7 cellular contexts compared by ENCODE assay signal in the genomic region with DNA sequence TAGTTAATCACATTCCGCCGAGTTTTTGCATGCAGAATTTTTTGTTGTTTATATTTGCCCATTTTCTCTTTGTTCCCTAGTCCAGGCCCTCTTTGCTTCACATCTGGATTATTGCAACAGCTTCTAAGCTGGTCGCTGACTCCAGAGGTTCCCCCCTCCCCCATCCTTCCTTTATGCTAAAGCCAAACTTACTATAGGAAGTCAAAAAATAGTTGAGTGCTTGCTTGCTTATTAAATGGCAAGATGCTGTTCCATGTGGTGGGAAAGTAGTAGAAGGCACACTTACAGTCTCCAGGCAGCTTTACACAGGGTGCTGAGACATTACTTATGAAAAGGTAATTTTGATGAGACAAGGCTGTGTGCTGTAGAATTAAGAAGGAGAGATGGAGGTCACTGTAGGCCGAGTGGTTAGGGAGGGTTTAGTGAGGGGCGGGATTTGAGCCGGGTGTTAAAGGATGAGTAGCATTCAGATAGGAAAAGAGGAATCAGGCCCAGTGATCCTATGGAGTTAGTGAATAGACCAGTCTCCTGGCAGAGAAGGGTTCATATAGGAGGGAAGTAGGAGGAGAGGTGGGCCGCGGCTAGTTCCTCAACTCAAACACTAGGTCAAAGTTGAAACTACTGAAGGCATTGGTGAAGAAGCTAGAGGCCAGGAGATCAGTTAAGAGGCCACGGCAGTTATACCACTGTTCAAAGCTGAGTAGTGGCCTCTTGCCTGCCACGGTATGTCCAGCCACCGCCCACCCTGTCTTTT. TPM values are rescaled to one million over a fixed set of nuclear protein-coding genes. Genes with fewer than 3 reads are reported as not detected.
A peak's percentile ranks its signal among the peaks of the same experiment; 100 is the strongest.
DNase-seq lines count a peak whose midpoint lies in the region; TF ChIP-seq lines count a peak whose summit lies in the region.

No MANE protein-coding gene starts in this region.

- H3K36me3 ChIP-seq in skeletal muscle satellite cell (ENCODE audit: insufficient read depth, low read length): peaks cover 22% of the 10 kb centered on the region

- H3K9ac ChIP-seq in skeletal muscle satellite cell (ENCODE audit: low read depth, low read length): peak overlapping the region; percentile 88

- peak overlapping the region; percentile 92 for H3K4me2 ChIP-seq in skeletal muscle satellite cell (ENCODE audit: low read length)

- no peaks in the 10 kb centered on the region for H3K9me3 ChIP-seq in skeletal muscle satellite cell (replicated peaks; ENCODE audit: low read length)

- H3K4me1 ChIP-seq in skeletal muscle satellite cell (ENCODE audit: control insufficient read depth, insufficient read depth, low read length): peaks cover 13% of the 10 kb centered on the region

- H3K4me3 ChIP-seq in fibroblast of villous mesenchyme (ENCODE audit: low read depth, low read length) (peak overlapping the region; percentile 81), skeletal muscle satellite cell (ENCODE audit: low read length) (peak overlapping the region; percentile 95)

- TF ChIP-seq CTCF in fibroblast of villous mesenchyme (IDR thresholded peaks at IDR 0.05; ENCODE audit: insufficient read depth, low read depth, low read length): no peak
- no peak for TF ChIP-seq CTCF in GM20000 (IDR thresholded peaks at IDR 0.05; ENCODE audit: extremely low read depth, missing control alignments)

- DNase-seq in HT-29 (ENCODE audit: low spot score) (peak; percentile 39), UCSD-AML1 (lab: John Stamatoyannopoulos, UW; ENCODE audit: unreplicated experiment) (peak; percentile 49), fibroblast of villous mesenchyme (ENCODE audit: low read depth) (peak; percentile 84), NCI-H1048 (lab: John Stamatoyannopoulos, UW) (no peak), GM20000 (ENCODE audit: low spot score) (no peak), NCI-H1694 treated with DMSO at 0.1 percent for 48 hours (lab: John Stamatoyannopoulos, UW) (no peak)

- peaks cover 23% of the 10 kb centered on the region for H3K27me3 ChIP-seq in skeletal muscle satellite cell (ENCODE audit: control insufficient read depth, insufficient read depth, low read length)

RNA-seq across cellular contexts. Expression of gene ZBTB34, which starts 1.4 kb away (rescaled TPM):
- total RNA-seq in HT-29 (2014; rRNA removed; shearing (Covaris generic)): 1.6 and 2.7 TPM in 2 replicates
- 6.9 and 8.1 TPM in 2 replicates for total RNA-seq in fibroblast of villous mesenchyme
- total RNA-seq in skeletal muscle satellite cell (2012; rRNA removed): 3.8 and 4.4 TPM in 2 replicates

RNA-seq across cellular contexts. Expression of gene RALGPS1, which starts 52.7 kb away (rescaled TPM):
- 9.9 and 12.4 TPM in 2 replicates for total RNA-seq in HT-29 (2014; rRNA removed; shearing (Covaris generic))
- 1.6 and 2.6 TPM in 2 replicates for total RNA-seq in fibroblast of villous mesenchyme
- total RNA-seq in skeletal muscle satellite cell (2012; rRNA removed): 0.66 and 2.3 TPM in 2 replicates

RNA-seq across cellular contexts. Expression of gene ZBTB43, which starts 57.0 kb away (rescaled TPM):
- 4.6 and 33.3 TPM in 2 replicates for total RNA-seq in HT-29 (2014; rRNA removed; shearing (Covaris generic))
- 9.0 and 13.0 TPM in 2 replicates for total RNA-seq in fibroblast of villous mesenchyme
- total RNA-seq in skeletal muscle satellite cell (2012; rRNA removed): 10.7 and 12.4 TPM in 2 replicates

Comparison
In these comparisons a context has a peak if more than half of its experiments do, and no peak if none do; other contexts are left out.
1. DNase-seq: peak in HT-29 (single experiment), UCSD-AML1 (single experiment) and fibroblast of villous mesenchyme (single experiment); none in NCI-H1048 (single experiment), GM20000 (single experiment) and NCI-H1694 treated with DMSO at 0.1 percent for 48 hours (single experiment).